Comparison of ENCODE assay signal across 15 cellular contexts in the genomic region with DNA sequence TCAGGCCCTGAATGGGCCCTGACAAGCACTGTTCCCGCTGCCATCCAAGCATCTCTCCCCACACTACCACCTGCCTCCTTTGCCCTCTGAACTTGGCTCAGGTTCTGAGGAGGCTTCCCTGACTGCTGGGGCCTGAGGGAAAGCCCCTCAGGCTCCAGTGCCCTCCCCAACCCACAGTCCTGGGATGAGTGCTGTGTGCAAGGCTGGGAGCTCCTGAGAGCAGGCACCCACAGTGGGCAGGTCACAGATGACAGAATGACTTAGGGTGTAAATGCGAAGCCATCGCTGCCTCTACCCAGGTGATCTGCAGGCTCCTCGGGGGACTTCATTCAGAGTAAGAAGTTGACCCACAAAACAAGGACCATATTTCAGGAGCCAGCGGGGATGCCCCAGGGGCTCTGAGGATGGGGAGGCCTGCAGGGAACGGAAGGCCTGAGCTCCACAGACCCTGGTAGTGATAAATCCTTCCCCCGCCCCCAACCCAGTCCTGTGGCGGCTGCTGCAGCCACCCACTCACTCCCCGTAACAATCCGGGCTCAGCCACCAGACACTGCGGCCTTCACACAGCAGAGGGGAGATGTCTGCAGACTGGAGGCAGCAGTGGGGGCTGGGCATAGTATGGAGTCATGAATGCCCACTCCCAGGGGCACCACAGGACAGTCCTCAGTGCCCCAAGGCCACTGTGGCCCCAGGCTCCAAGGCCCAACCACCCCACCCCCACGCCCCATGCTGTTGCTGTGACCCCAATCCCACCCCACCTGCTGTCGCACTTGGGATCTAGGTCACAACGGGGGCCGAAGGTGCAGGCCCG. TPM values are rescaled to one million over a fixed set of nuclear protein-coding genes. Genes with fewer than 3 reads are reported as not detected.
A peak's percentile ranks its signal among the peaks of the same experiment; 100 is the strongest.
DNase-seq lines count a peak whose midpoint lies in the region; ATAC-seq, FAIRE-seq and TF ChIP-seq lines count a peak whose summit lies in the region.
"Had no signal": no experiment of that assay in that cellular context is flagged by ENCODE, and none has a peak within 500 bp of the region (broad histone marks: within the 10 kb centered on the region; RNA-seq: fewer than 3 reads in every experiment).

No MANE protein-coding gene starts in this region.

- CTCF ChIA-PET in HEK293 (lab: Yijun Ruan, JAX): no interaction called here

- H3K27me3 ChIP-seq in astrocyte (ENCODE audit: insufficient read depth, low read length): no peaks in the 10 kb centered on the region
- H3K27me3 ChIP-seq in skeletal muscle tissue (ENCODE audit: control insufficient read depth in 3 of 3, insufficient read depth in 3 of 3, low read length in 3 of 3): no peaks in the 10 kb centered on the region

- H3K36me3 ChIP-seq in HEK293 (ENCODE audit: control insufficient read depth in 2 of 2, insufficient read depth in 1 of 2, low read length in 2 of 2) (no peaks in the 10 kb centered on the region), astrocyte (ENCODE audit: insufficient read depth, low read length) (no peaks in the 10 kb centered on the region), skeletal muscle tissue (ENCODE audit: control insufficient read depth in 3 of 3, insufficient read depth in 3 of 3, low read length in 3 of 3) (peaks cover 0 to 11% (median 3%) of the 10 kb centered on the region in 3 donors)

- H3K9me3 ChIP-seq in HEK293 (ENCODE audit: control insufficient read depth, insufficient read depth, low read depth, low read length): no peaks in the 10 kb centered on the region
- H3K9me3 ChIP-seq in astrocyte (ENCODE audit: insufficient read depth, low read depth, low read length): no peaks in the 10 kb centered on the region
- no peaks in the 10 kb centered on the region for H3K9me3 ChIP-seq in skeletal muscle tissue (ENCODE audit: control insufficient read depth in 3 of 3, low read length in 3 of 3)

- no peak overlapping the region for H2AFZ ChIP-seq in astrocyte (ENCODE audit: low read depth, low read length)

- DNase-seq in astrocyte (ENCODE audit: low read depth) (no peak), mesothelial cell of epicardium (ENCODE audit: low spot score in 2 of 2, unreplicated experiment in 2 of 2) (no peak), NCI-H69 (lab: John Stamatoyannopoulos, UW) (no peak), NCI-H526 treated with DMSO at 0.1 percent for 48 hours (lab: John Stamatoyannopoulos, UW) (no peak)
- DNase-seq in activated T-cell treated with anti-CD3 and anti-CD28 coated beads, Interleukin-2, amount 50 U/mL, for 4 hours: no peak
- DNase-seq: activated CD4-positive, alpha-beta memory T cell treated with anti-CD3 and anti-CD28 coated beads for 36 hours; amniotic stem cell; DMS79 treated with DMSO at 0.1 percent for 48 hours; foreskin fibroblast; stimulated activated CD4-positive, alpha-beta T cell treated with anti-CD3 and anti-CD28 coated beads, Interleukin-4, amount 100 ng/mL, for 1 hour had no signal

- no peak overlapping the region for H3K4me2 ChIP-seq in astrocyte (ENCODE audit: low read length)

- H3K4me1 Mint-ChIP-seq in astrocyte (ENCODE audit: low read depth, unreplicated experiment) (peaks cover 64% of the 10 kb centered on the region), mesothelial cell of epicardium (peaks cover 51% of the 10 kb centered on the region)
- H3K4me1 Mint-ChIP-seq in activated T-cell treated with anti-CD3 and anti-CD28 coated beads, Interleukin-2, amount 50 U/mL, for 4 hours (ENCODE audit: low read depth): no peaks in the 10 kb centered on the region
- H3K4me1 Mint-ChIP-seq: activated T-helper 17 cell treated with anti-CD3 and anti-CD28 coated beads, Interleukin-2, amount 50 U/mL, for 72 hours had no signal

- H3K4me3 ChIP-seq in HEK293 (ENCODE audit: low read depth, low read length) (no peak overlapping the region), astrocyte (ENCODE audit: insufficient read depth, low read depth, low read length) (no peak overlapping the region), skeletal muscle tissue (ENCODE audit: low read length in 3 of 3) (peak overlapping the region in 2 of 3 donors; percentile 30 to 41)

- no peak for FAIRE-seq in astrocyte (lab: Jason Lieb, UNC)

- peaks cover 90% of the 10 kb centered on the region for H3K79me2 ChIP-seq in astrocyte (ENCODE audit: insufficient read depth, low read length)

- H3K27me3 Mint-ChIP-seq in astrocyte (ENCODE audit: low read depth, unreplicated experiment) (peaks cover 2% of the 10 kb centered on the region), mesothelial cell of epicardium (ENCODE audit: low read depth) (no peaks in the 10 kb centered on the region)
- H3K27me3 Mint-ChIP-seq in activated T-cell treated with anti-CD3 and anti-CD28 coated beads, Interleukin-2, amount 50 U/mL, for 4 hours (ENCODE audit: low read depth): no peaks in the 10 kb centered on the region
- H3K27me3 Mint-ChIP-seq: activated T-helper 17 cell treated with anti-CD3 and anti-CD28 coated beads, Interleukin-2, amount 50 U/mL, for 72 hours; IgD-negative memory B cell had no signal

- no peak for ATAC-seq in GM18909 (IDR thresholded peaks at IDR 0.05; ENCODE audit: poor library complexity, unreplicated experiment)
- ATAC-seq in activated T-cell treated with anti-CD3 and anti-CD28 coated beads, Interleukin-2, amount 50 U/mL, for 4 hours: no peak
- ATAC-seq: activated T-helper 17 cell treated with anti-CD3 and anti-CD28 coated beads, Interleukin-2, amount 50 U/mL, for 72 hours had no signal

- TF ChIP-seq CTCF in HEK293 (tag by site-specific recombination; IDR thresholded peaks at IDR 0.05) (no peak), astrocyte (IDR thresholded peaks at IDR 0.05; ENCODE audit: insufficient read depth, low read depth, low read length) (no peak), mesothelial cell of epicardium (IDR thresholded peaks at IDR 0.05; ENCODE audit: unreplicated experiment) (no peak)

- H4K20me1 ChIP-seq in astrocyte (ENCODE audit: insufficient read depth, low read length): peaks cover 92% of the 10 kb centered on the region

- POLR2A ChIA-PET in HEK293 (lab: Yijun Ruan, JAX): no interaction called here

- peaks cover 6% of the 10 kb centered on the region for H3K36me3 Mint-ChIP-seq in astrocyte (ENCODE audit: low read depth, unreplicated experiment)
- H3K36me3 Mint-ChIP-seq in mesothelial cell of epicardium: no peaks in the 10 kb centered on the region
- no peaks in the 10 kb centered on the region for H3K36me3 Mint-ChIP-seq in activated T-cell treated with anti-CD3 and anti-CD28 coated beads, Interleukin-2, amount 50 U/mL, for 4 hours (ENCODE audit: insufficient read depth)
- H3K36me3 Mint-ChIP-seq: activated CD4-positive, alpha-beta memory T cell treated with anti-CD3 and anti-CD28 coated beads for 36 hours; IgD-negative memory B cell had no signal

- H3K9ac ChIP-seq in astrocyte (ENCODE audit: low read length) (no peak overlapping the region), skeletal muscle tissue (ENCODE audit: low read depth in 1 of 3, low read length in 3 of 3) (peak overlapping the region; percentile 72 to 84 (median 75))

- H3K9me3 Mint-ChIP-seq in astrocyte (ENCODE audit: unreplicated experiment) (no peaks in the 10 kb centered on the region), mesothelial cell of epicardium (no peaks in the 10 kb centered on the region)
- no peaks in the 10 kb centered on the region for H3K9me3 Mint-ChIP-seq in activated T-cell treated with anti-CD3 and anti-CD28 coated beads, Interleukin-2, amount 50 U/mL, for 4 hours
- H3K9me3 Mint-ChIP-seq: activated CD4-positive, alpha-beta memory T cell treated with anti-CD3 and anti-CD28 coated beads for 36 hours; activated T-helper 17 cell treated with anti-CD3 and anti-CD28 coated beads, Interleukin-2, amount 50 U/mL, for 72 hours; IgD-negative memory B cell had no signal

- H3K27ac ChIP-seq in HEK293 (ENCODE audit: extremely low read depth, low read depth, low read length) (no peak overlapping the region), astrocyte (ENCODE audit: low read depth, low read length) (no peak overlapping the region), skeletal muscle tissue (ENCODE audit: low read depth, low read length) (peak overlapping the region; percentile 95)

- peak overlapping the region; percentile 47 for H3K27ac Mint-ChIP-seq in astrocyte (ENCODE audit: unreplicated experiment)
- peak overlapping the region; percentile 47 for H3K27ac Mint-ChIP-seq in mesothelial cell of epicardium
- H3K27ac Mint-ChIP-seq: activated CD4-positive, alpha-beta memory T cell treated with anti-CD3 and anti-CD28 coated beads for 36 hours; activated T-helper 17 cell treated with anti-CD3 and anti-CD28 coated beads, Interleukin-2, amount 50 U/mL, for 72 hours had no signal

- H3K4me1 ChIP-seq in HEK293 (ENCODE audit: control insufficient read depth, insufficient read depth, low read length) (0 out of 2 replicates have a peak, but pooled peaks cover 5% of the 10 kb centered on the region), astrocyte (ENCODE audit: insufficient read depth, low read length) (peaks cover 29% of the 10 kb centered on the region), skeletal muscle tissue (ENCODE audit: control insufficient read depth in 3 of 3, insufficient read depth in 3 of 3, low read length in 3 of 3) (peaks cover 94 to 97% (median 94%) of the 10 kb centered on the region in 3 donors)

- H3K4me3 Mint-ChIP-seq in astrocyte (ENCODE audit: unreplicated experiment): peak overlapping the region; percentile 54
- no peak overlapping the region for H3K4me3 Mint-ChIP-seq in mesothelial cell of epicardium
- no peak overlapping the region for H3K4me3 Mint-ChIP-seq in activated T-cell treated with anti-CD3 and anti-CD28 coated beads, Interleukin-2, amount 50 U/mL, for 4 hours
- H3K4me3 Mint-ChIP-seq: activated CD4-positive, alpha-beta memory T cell treated with anti-CD3 and anti-CD28 coated beads for 36 hours; activated T-helper 17 cell treated with anti-CD3 and anti-CD28 coated beads, Interleukin-2, amount 50 U/mL, for 72 hours; IgD-negative memory B cell had no signal

TF ChIP-seq in HEK293, 187 proteins besides CTCF, POLR2A, EP300 and RAD21:
- TF ChIP-seq ZNF24 (tag by site-specific recombination; IDR thresholded peaks at IDR 0.05) (no peak), ZFHX2 (tag by site-specific recombination; conservative IDR thresholded peaks at IDR 0.05) (peak; percentile 82), EGR2 (tag by site-specific recombination; IDR thresholded peaks at IDR 0.05; ENCODE audit: low read depth) (peak; percentile 71), ZNF596 (tag by site-specific recombination; IDR thresholded peaks at IDR 0.05) (no peak), ZNF654 (tag by site-specific recombination; IDR thresholded peaks at IDR 0.05; ENCODE audit: low read depth) (no peak)
TF ChIP-seq in HEK293: peak in this region for 2.

RNA-seq across cellular contexts. Expression of a gene that starts 8.9 kb away (rescaled TPM):
- total RNA-seq in astrocyte: 50.2 and 51.0 TPM in 2 replicates
- 45.7 to 47.4 TPM (median 46.2 TPM) in 3 replicates for total RNA-seq in mesothelial cell of epicardium
- total RNA-seq in skeletal muscle tissue: 597 TPM
- total RNA-seq in activated T-cell treated with anti-CD3 and anti-CD28 coated beads, Interleukin-2, amount 50 U/mL, for 4 hours: 10 to 100 TPM; 30.3 to 34.6 (median 32.7) TPM

Comparison
In these comparisons a context has a peak if more than half of its experiments do, and no peak if none do; other contexts are left out.
1. H3K4me3 ChIP-seq: peak in skeletal muscle tissue (2 of 3); none in HEK293 (single experiment) and astrocyte (single experiment).
2. RNA of a gene that starts 8.9 kb away (total RNA-seq): 597 TPM in skeletal muscle tissue (single experiment); 50.2 to 51.0 TPM in astrocyte, 45.7 to 47.4 TPM in mesothelial cell of epicardium and 30.3 to 34.6 TPM in activated T-cell treated with anti-CD3 and anti-CD28 coated beads, Interleukin-2, amount 50 U/mL, for 4 hours; every median in the first group is over 10 times any median in the second.